ENCODE assay signal across 9 cellular contexts in the genomic region with DNA sequence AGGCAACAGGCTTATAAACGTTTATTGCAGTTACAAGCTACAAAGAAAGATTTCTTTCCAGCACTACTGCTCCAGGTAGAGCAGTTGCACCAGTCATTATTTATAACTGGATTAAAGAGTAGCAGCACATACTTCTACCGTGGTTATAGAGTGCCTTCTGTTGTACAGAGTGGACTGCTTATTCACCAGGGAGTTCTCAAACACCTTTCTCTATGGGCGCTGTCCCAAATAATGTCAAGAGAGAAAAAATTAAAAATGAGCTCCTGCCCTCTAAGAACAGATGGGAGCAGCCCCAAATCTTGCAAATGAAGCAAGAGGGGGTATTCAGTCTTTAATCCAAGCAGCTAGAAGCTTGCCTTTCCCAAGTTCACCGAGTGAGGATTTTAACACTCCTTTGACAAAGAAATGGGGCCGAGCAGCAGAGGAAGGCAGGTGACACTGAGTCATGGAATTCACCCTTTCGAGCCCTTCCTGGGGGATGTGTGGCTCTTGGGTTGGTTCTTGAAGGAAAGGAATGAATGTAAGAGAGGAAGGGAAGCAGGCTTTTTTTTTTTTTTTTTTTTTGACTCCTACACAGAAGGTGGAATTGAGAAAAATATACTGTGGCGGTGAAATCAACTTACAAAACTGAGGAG.
DNase-seq lines count a peak whose midpoint lies in the region; ATAC-seq and TF ChIP-seq lines count a peak whose summit lies in the region.
"Had no signal": no experiment of that assay in that cellular context is flagged by ENCODE, and none has a peak within 500 bp of the region (broad histone marks: within the 10 kb centered on the region; RNA-seq: fewer than 3 reads in every experiment).

No MANE protein-coding gene starts in this region.

- H3K4me3 ChIP-seq in CD4-positive, alpha-beta memory T cell (ENCODE audit: low read length in 2 of 2) = no peak overlapping the region
- H3K4me3 ChIP-seq in GM23338 (no peak overlapping the region), SU-DHL-6 (ENCODE audit: insufficient read depth, low read length, poor library complexity, severe bottlenecking) (peak overlapping the region; percentile 41), iPS-20b (ENCODE audit: low read length) (no peak overlapping the region; the same call in 1 of the 2 replicates)

- intact Hi-C loops in CD4-positive, alpha-beta memory T cell (cut with micrococcal nuclease) = loop anchor here (1.0 to 5.0 kb wide), 4 partner anchors 9 to 35 kb away; no protein-coding TSS in a partner anchor

- no peaks in the 10 kb centered on the region for H3K27me3 ChIP-seq in CD4-positive, alpha-beta memory T cell (ENCODE audit: insufficient read depth, low read length)
- no peaks in the 10 kb centered on the region for H3K27me3 ChIP-seq in GM23338 (ENCODE audit: insufficient read depth)
- no peaks in the 10 kb centered on the region for H3K27me3 ChIP-seq in SU-DHL-6 (ENCODE audit: low read length)
- H3K27me3 ChIP-seq in iPS-20b (ENCODE audit: insufficient read depth, low read length) = no peaks in the 10 kb centered on the region

- POLR2A ChIA-PET in CD4-positive, alpha-beta memory T cell (lab: Charles Lee; ENCODE audit: partially characterized antibody) = interaction anchor here (1.1 to 6.1 kb wide), 6 partner anchors 21 to 217 kb away, joined by 3 to 81 read pairs (median 4); a partner anchor contains a TSS

- peak; percentile 68 for ATAC-seq in GM23338
- ATAC-seq in left lobe of liver = no peak

- H2AFZ ChIP-seq in GM23338 (no peak overlapping the region; the same call in 1 of the 2 replicates), SU-DHL-6 (ENCODE audit: low read depth, low read length, severe bottlenecking) (peak overlapping the region; percentile 6)

- H3K9ac ChIP-seq in SU-DHL-6 (ENCODE audit: low read length) (peak overlapping the region; percentile 66), iPS-20b (ENCODE audit: low read depth, low read length) (peak overlapping the region; percentile 63; the same call in 1 of the 2 replicates)

- H3K4me1 Mint-ChIP-seq in CD4-positive, alpha-beta memory T cell = peaks cover 61 to 95% (median 84%) of the 10 kb centered on the region in 4 donors
- H3K4me1 Mint-ChIP-seq in GM23338 = peaks cover 65% of the 10 kb centered on the region

- H3F3A ChIP-seq in GM23338 (replicated peaks; ENCODE audit: low read depth) (no peaks in the 10 kb centered on the region), SU-DHL-6 (ENCODE audit: insufficient read depth) (peaks cover 42% of the 10 kb centered on the region)

- H3K36me3 Mint-ChIP-seq in CD4-positive, alpha-beta memory T cell = peaks cover 29 to 58% of the 10 kb centered on the region in 2 donors
- H3K36me3 Mint-ChIP-seq in GM23338 (ENCODE audit: low read depth) = no peaks in the 10 kb centered on the region; the same call in 2 of the 3 replicates

- CTCF ChIA-PET in CD4-positive, alpha-beta memory T cell (lab: Charles Lee; ENCODE audit: partially characterized antibody) = interaction anchor here (0.8 to 7.5 kb wide), 10 partner anchors 21 to 335 kb away, joined by 3 to 66 read pairs (median 4); no protein-coding TSS in a partner anchor

- no peak for TF ChIP-seq CTCF in GM23338 (conservative IDR thresholded peaks at IDR 0.05; ENCODE audit: low read depth in 2 of 2)
- no peak for TF ChIP-seq CTCF in SU-DHL-6 (IDR thresholded peaks at IDR 0.05; ENCODE audit: insufficient read depth, low read length, poor library complexity, severe bottlenecking)

- H3K79me2 ChIP-seq in GM23338 (replicated peaks; ENCODE audit: insufficient read depth) (no peaks in the 10 kb centered on the region), SU-DHL-6 (ENCODE audit: insufficient read depth, low read length) (no peaks in the 10 kb centered on the region)

- H3K4me3 Mint-ChIP-seq in CD4-positive, alpha-beta memory T cell = peak overlapping the region; percentile 67 to 86 (median 76)
- H3K4me3 Mint-ChIP-seq in GM23338 = peak overlapping the region; percentile 39; the same call in 2 of the 3 replicates

- H3K36me3 ChIP-seq in CD4-positive, alpha-beta memory T cell (ENCODE audit: insufficient read depth, low read length) = peaks cover 21% of the 10 kb centered on the region
- H3K36me3 ChIP-seq in GM23338 (ENCODE audit: insufficient read depth) = no peaks in the 10 kb centered on the region
- no peaks in the 10 kb centered on the region for H3K36me3 ChIP-seq in SU-DHL-6 (ENCODE audit: low read length)
- no peaks in the 10 kb centered on the region for H3K36me3 ChIP-seq in iPS-20b (ENCODE audit: insufficient read depth, low read depth, low read length)

- H3K4me1 ChIP-seq in CD4-positive, alpha-beta memory T cell (ENCODE audit: insufficient read depth, low read length) = peaks cover 93% of the 10 kb centered on the region
- H3K4me1 ChIP-seq in GM23338 (ENCODE audit: insufficient read depth) (peaks cover 70% of the 10 kb centered on the region), iPS-20b (ENCODE audit: insufficient read depth, low read length) (peaks cover 58% of the 10 kb centered on the region)

- H3K4me2 ChIP-seq in GM23338 = peak overlapping the region; percentile 59
- H3K4me2 ChIP-seq in SU-DHL-6 (ENCODE audit: low read depth, low read length, poor library complexity, severe bottlenecking) = peak overlapping the region; percentile 73

- H4K20me1 ChIP-seq in GM23338 (replicated peaks; ENCODE audit: insufficient read depth) (no peaks in the 10 kb centered on the region), SU-DHL-6 (ENCODE audit: low read depth, low read length) (no peaks in the 10 kb centered on the region)

- DNase-seq in CD4-positive, alpha-beta memory T cell = no peak
- DNase-seq in GM23338 (ENCODE audit: low spot score) = peak; percentile 64
- no peak for DNase-seq in left lobe of liver (ENCODE audit: low spot score)
- DNase-seq in nucleus accumbens (lab: John Stamatoyannopoulos, UW) = no peak
- no peak for DNase-seq in SIG-M5 treated with dmso at 0.1 percent for 504 hours (lab: John Stamatoyannopoulos, UW; ENCODE audit: unreplicated experiment)
- DNase-seq in HT-29 (ENCODE audit: low spot score) = no peak
- DNase-seq: GF-D8 had no signal

- H3K9me3 ChIP-seq in CD4-positive, alpha-beta memory T cell (ENCODE audit: control insufficient read depth in 1 of 2, low read length in 2 of 2) = no peaks in the 10 kb centered on the region
- H3K9me3 ChIP-seq in SU-DHL-6 (ENCODE audit: insufficient read depth, low read length) (no peaks in the 10 kb centered on the region), iPS-20b (ENCODE audit: insufficient read depth, low read depth, low read length) (no peaks in the 10 kb centered on the region)

- H3K9me3 Mint-ChIP-seq in CD4-positive, alpha-beta memory T cell = no peaks in the 10 kb centered on the region
- H3K9me3 Mint-ChIP-seq in GM23338 = no peaks in the 10 kb centered on the region

- peak overlapping the region in 6 of 7 donors; percentile 96 to 100 (median 98) for H3K27ac Mint-ChIP-seq in CD4-positive, alpha-beta memory T cell
- peak overlapping the region; percentile 98 for H3K27ac Mint-ChIP-seq in GM23338

- H3K27ac ChIP-seq in CD4-positive, alpha-beta memory T cell (ENCODE audit: low read depth, low read length) = peak overlapping the region; percentile 55
- peak overlapping the region; percentile 97 for H3K27ac ChIP-seq in GM23338 (ENCODE audit: low read depth)
- H3K27ac ChIP-seq in SU-DHL-6 (ENCODE audit: low read depth, low read length) = peak overlapping the region; percentile 99
- peak overlapping the region; percentile 49 for H3K27ac ChIP-seq in iPS-20b (ENCODE audit: low read length)

- H3K9me2 ChIP-seq in GM23338 (ENCODE audit: insufficient read depth) = peaks cover 2% of the 10 kb centered on the region; the same call in 1 of the 2 replicates
- no peaks in the 10 kb centered on the region for H3K9me2 ChIP-seq in SU-DHL-6 (replicated peaks; ENCODE audit: insufficient read depth, low read length)

- no peaks in the 10 kb centered on the region for H3K27me3 Mint-ChIP-seq in CD4-positive, alpha-beta memory T cell
- peaks cover 4% of the 10 kb centered on the region for H3K27me3 Mint-ChIP-seq in GM23338 (ENCODE audit: insufficient read depth, low read depth, poor library complexity)

TF ChIP-seq in GM23338, 12 proteins besides CTCF, POLR2A, EP300 and RAD21 (continues in another document):
- no peak for TF ChIP-seq POLR2AphosphoS5 (IDR thresholded peaks at IDR 0.05; ENCODE audit: low read depth)

Comparison
In these comparisons a context has a peak if more than half of its experiments do, and no peak if none do; other contexts are left out.
1. H3K27ac ChIP-seq: peak in every context shown above with its lines; median percentile 99 in SU-DHL-6; 97 in GM23338; 55 in CD4-positive, alpha-beta memory T cell; 49 in iPS-20b.